8 cellular contexts compared by ENCODE assay signal in the genomic region with DNA sequence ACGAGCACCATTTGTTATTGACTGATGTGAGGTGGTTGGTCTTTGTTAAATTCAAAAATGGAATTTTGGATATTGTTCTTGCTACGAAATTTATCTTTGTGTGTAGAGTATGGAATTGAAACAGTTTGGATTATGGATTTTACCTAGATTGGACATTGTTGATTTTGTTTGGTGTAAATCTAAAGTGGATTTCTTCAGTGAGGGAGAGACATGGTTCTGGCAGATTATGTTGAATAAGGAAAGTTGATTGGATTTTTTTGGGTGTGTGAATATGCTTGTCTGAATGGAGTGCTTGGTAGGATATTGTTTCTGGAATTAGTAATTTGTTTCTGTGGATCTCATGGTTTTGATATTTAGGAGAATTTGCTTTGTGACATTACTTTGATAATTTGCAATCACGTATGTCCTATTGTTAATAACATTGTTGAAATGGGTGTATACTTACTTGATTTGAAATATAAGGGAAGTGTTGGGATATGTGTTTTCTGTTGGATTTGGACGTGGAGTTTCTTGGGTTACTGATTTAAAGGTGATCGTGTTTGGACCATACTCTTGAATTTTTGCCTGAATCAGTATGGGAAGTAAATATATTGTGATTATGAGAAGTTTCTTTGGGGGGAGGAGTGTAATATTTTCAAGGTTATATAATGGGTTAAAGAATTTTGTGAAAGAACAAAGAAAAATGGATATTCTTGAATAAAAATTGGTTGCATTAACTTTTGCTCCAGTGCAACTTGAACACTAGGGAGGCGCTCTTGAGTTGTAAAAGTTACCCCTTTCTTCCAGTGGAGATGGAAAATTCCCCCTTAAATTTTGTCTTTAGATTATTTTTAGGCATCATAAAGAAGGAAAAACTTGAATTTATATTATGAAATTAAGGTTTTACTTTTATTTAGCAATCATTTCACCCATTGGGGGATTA. TPM values are rescaled to one million over a fixed set of nuclear protein-coding genes. Genes with fewer than 3 reads are reported as not detected.
DNase-seq lines count a peak whose midpoint lies in the region; ATAC-seq and TF ChIP-seq lines count a peak whose summit lies in the region.

No MANE protein-coding gene starts in this region.

- peak in 1 of 2 donors; percentile 6 for TF ChIP-seq RAD21 in liver (IDR thresholded peaks at IDR 0.05)

- peak overlapping the region; percentile 98 for H3K27ac Mint-ChIP-seq in activated T-helper 17 cell treated with anti-CD3 and anti-CD28 coated beads, Interleukin-2, amount 50 U/mL, for 72 hours

- no peaks in the 10 kb centered on the region for H3K9me3 ChIP-seq in HUES48 (ENCODE audit: control insufficient read depth, insufficient read depth, low read length)
- no peaks in the 10 kb centered on the region for H3K9me3 ChIP-seq in liver (ENCODE audit: control insufficient read depth in 4 of 4, low read length in 3 of 4)

- H3K27ac ChIP-seq in HUES48 (ENCODE audit: low read depth, low read length) (peak overlapping the region; percentile 100), liver (ENCODE audit: low read depth in 1 of 2, low read length in 2 of 2) (peak overlapping the region; percentile 97 to 98)

- peak; percentile 33; the same call in 1 of the 2 replicates for TF ChIP-seq CTCF in BJ (IDR thresholded peaks at IDR 0.05; ENCODE audit: insufficient read depth, low read depth, low read length)
- peak; percentile 20 for TF ChIP-seq CTCF in liver (IDR thresholded peaks at IDR 0.05; ENCODE audit: low read depth, low read length, missing input control)

- no peak for DNase-seq in BJ (ENCODE audit: low read depth)
- DNase-seq in SHP77 treated with DMSO at 0.1 percent for 48 hours (lab: John Stamatoyannopoulos, UW): no peak
- DNase-seq in NCI-H226: no peak

- WGBS in liver: 94% methylated on average over 6 of the region's 6 CpGs

- POLR2A ChIA-PET in BJ (lab: Charles Lee): interaction anchor here (0.7 to 1.6 kb wide), 3 partner anchors 14 to 90 kb away, joined by 4 to 16 read pairs (median 11); no protein-coding TSS in a partner anchor

- peaks cover 98% of the 10 kb centered on the region for H3K36me3 Mint-ChIP-seq in activated T-helper 17 cell treated with anti-CD3 and anti-CD28 coated beads, Interleukin-2, amount 50 U/mL, for 72 hours (ENCODE audit: low read depth)

- peak overlapping the region; percentile 94 for H3K4me3 Mint-ChIP-seq in activated T-helper 17 cell treated with anti-CD3 and anti-CD28 coated beads, Interleukin-2, amount 50 U/mL, for 72 hours

- H3K27me3 ChIP-seq in BJ (ENCODE audit: control insufficient read depth, insufficient read depth, low read length): no peaks in the 10 kb centered on the region
- H3K27me3 ChIP-seq in HUES48 (ENCODE audit: control insufficient read depth, insufficient read depth, low read length): no peaks in the 10 kb centered on the region
- H3K27me3 ChIP-seq in liver (ENCODE audit: control insufficient read depth in 4 of 4, insufficient read depth in 4 of 4, low read length in 3 of 4): no peaks in the 10 kb centered on the region

- H3K27me3 Mint-ChIP-seq in activated T-helper 17 cell treated with anti-CD3 and anti-CD28 coated beads, Interleukin-2, amount 50 U/mL, for 72 hours: no peaks in the 10 kb centered on the region

- H3K36me3 ChIP-seq in BJ (ENCODE audit: control insufficient read depth, insufficient read depth, low read length): peaks cover 2% of the 10 kb centered on the region; the same call in 1 of the 2 replicates
- peaks cover 60% of the 10 kb centered on the region for H3K36me3 ChIP-seq in HUES48 (ENCODE audit: control insufficient read depth, insufficient read depth, low read length)
- H3K36me3 ChIP-seq in liver (ENCODE audit: control insufficient read depth in 4 of 4, insufficient read depth in 3 of 4, low read depth in 1 of 4, low read length in 3 of 4): peaks cover 0 to 16% (median 11%) of the 10 kb centered on the region in 4 donors

- CTCF ChIA-PET in BJ (lab: Yijun Ruan, JAX): interaction anchor here (1.1 to 1.6 kb wide), 3 partner anchors 11 to 90 kb away, joined by 5 to 11 read pairs (median 7); no protein-coding TSS in a partner anchor

- H3K9ac ChIP-seq in HUES48 (ENCODE audit: low read depth, low read length) (no peak overlapping the region), liver (ENCODE audit: low read depth in 1 of 2, low read length in 2 of 2) (peak overlapping the region in 1 of 2 donors; percentile 99)

- H3K4me3 ChIP-seq in BJ (ENCODE audit: low read depth, low read length) (no peak overlapping the region), HUES48 (ENCODE audit: low read depth, low read length) (peak overlapping the region; percentile 99), liver (ENCODE audit: low read depth in 1 of 3, low read length in 3 of 3) (no peak overlapping the region)

- H3K4me1 ChIP-seq in HUES48 (ENCODE audit: control insufficient read depth, insufficient read depth, low read length): peaks cover 5% of the 10 kb centered on the region; the same call in 1 of the 2 replicates
- peaks cover 0 to 12% (median 7%) of the 10 kb centered on the region in 4 donors for H3K4me1 ChIP-seq in liver (ENCODE audit: control insufficient read depth in 4 of 4, insufficient read depth in 4 of 4, low read length in 3 of 4)

- peaks cover 34% of the 10 kb centered on the region for H3K4me1 Mint-ChIP-seq in activated T-helper 17 cell treated with anti-CD3 and anti-CD28 coated beads, Interleukin-2, amount 50 U/mL, for 72 hours

- ATAC-seq in activated T-helper 17 cell treated with anti-CD3 and anti-CD28 coated beads, Interleukin-2, amount 50 U/mL, for 72 hours (replicated peaks): no peak
- ATAC-seq in HG03097 (IDR thresholded peaks at IDR 0.05; ENCODE audit: low FRiP score, unreplicated experiment): no peak
- no peak for ATAC-seq in HG03432 (IDR thresholded peaks at IDR 0.05; ENCODE audit: unreplicated experiment)

- H3K9me3 Mint-ChIP-seq in activated T-helper 17 cell treated with anti-CD3 and anti-CD28 coated beads, Interleukin-2, amount 50 U/mL, for 72 hours: peaks cover 8% of the 10 kb centered on the region

TF ChIP-seq in liver, 16 proteins besides CTCF, POLR2A, EP300 and RAD21:
- TF ChIP-seq, protein P1, sequence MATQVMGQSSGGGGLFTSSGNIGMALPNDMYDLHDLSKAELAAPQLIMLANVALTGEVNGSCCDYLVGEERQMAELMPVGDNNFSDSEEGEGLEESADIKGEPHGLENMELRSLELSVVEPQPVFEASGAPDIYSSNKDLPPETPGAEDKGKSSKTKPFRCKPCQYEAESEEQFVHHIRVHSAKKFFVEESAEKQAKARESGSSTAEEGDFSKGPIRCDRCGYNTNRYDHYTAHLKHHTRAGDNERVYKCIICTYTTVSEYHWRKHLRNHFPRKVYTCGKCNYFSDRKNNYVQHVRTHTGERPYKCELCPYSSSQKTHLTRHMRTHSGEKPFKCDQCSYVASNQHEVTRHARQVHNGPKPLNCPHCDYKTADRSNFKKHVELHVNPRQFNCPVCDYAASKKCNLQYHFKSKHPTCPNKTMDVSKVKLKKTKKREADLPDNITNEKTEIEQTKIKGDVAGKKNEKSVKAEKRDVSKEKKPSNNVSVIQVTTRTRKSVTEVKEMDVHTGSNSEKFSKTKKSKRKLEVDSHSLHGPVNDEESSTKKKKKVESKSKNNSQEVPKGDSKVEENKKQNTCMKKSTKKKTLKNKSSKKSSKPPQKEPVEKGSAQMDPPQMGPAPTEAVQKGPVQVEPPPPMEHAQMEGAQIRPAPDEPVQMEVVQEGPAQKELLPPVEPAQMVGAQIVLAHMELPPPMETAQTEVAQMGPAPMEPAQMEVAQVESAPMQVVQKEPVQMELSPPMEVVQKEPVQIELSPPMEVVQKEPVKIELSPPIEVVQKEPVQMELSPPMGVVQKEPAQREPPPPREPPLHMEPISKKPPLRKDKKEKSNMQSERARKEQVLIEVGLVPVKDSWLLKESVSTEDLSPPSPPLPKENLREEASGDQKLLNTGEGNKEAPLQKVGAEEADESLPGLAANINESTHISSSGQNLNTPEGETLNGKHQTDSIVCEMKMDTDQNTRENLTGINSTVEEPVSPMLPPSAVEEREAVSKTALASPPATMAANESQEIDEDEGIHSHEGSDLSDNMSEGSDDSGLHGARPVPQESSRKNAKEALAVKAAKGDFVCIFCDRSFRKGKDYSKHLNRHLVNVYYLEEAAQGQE (IDR thresholded peaks at IDR 0.05): no peak
- no peak for TF ChIP-seq HNF4G (IDR thresholded peaks at IDR 0.05)
- TF ChIP-seq SP1 (IDR thresholded peaks at IDR 0.05): no peak
- no peak for TF ChIP-seq TAF1 (conservative IDR thresholded peaks at IDR 0.05)
- TF ChIP-seq, protein P2, sequence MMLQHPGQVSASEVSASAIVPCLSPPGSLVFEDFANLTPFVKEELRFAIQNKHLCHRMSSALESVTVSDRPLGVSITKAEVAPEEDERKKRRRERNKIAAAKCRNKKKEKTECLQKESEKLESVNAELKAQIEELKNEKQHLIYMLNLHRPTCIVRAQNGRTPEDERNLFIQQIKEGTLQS (IDR thresholded peaks at IDR 0.05): no peak
- TF ChIP-seq HNF4A (conservative IDR thresholded peaks at IDR 0.05): no peak
TF ChIP-seq in liver: peak in this region for 0.

RNA-seq across cellular contexts. Expression of a gene that starts 0.9 kb away (rescaled TPM):
- polyA plus RNA-seq in BJ (2011; rRNA removed): 38.2 and 47.3 TPM in 2 replicates
- 59.7 and 67.5 TPM in 2 replicates for polyA minus RNA-seq in BJ (2011; rRNA and poly(A)+ RNA removed)
- total RNA-seq in activated T-helper 17 cell treated with anti-CD3 and anti-CD28 coated beads, Interleukin-2, amount 50 U/mL, for 72 hours: 100 to 1,000 TPM; 159 to 357 TPM
- total RNA-seq in liver: 10 to 100 TPM; 70.5 to 90.2 TPM
- polyA plus RNA-seq in liver: 10 to 100 TPM; 13.9 to 28.3 TPM
